8 cellular contexts compared by ENCODE assay signal in genomic region chr11:44565746-44566558, GRCh38. TPM values are rescaled to one million over a fixed set of nuclear protein-coding genes. Genes with fewer than 3 reads are reported as not detected.
DNase-seq lines count a peak whose midpoint lies in the region; ATAC-seq and TF ChIP-seq lines count a peak whose summit lies in the region.

No MANE protein-coding gene starts in this region.

- H3K36me3 Mint-ChIP-seq in WTC11: no peaks in the 10 kb centered on the region

- peaks cover 43% of the 10 kb centered on the region for H3K27me3 Mint-ChIP-seq in WTC11 (ENCODE audit: low read depth)

- no peaks in the 10 kb centered on the region for H3K9me3 ChIP-seq in iPS-18c (ENCODE audit: control insufficient read depth, insufficient read depth, low read length)

- TF ChIP-seq CTCF in WTC11 (IDR thresholded peaks at IDR 0.05): no peak

- H3K4me3 Mint-ChIP-seq in WTC11: peak overlapping the region; percentile 67

- peak; percentile 56 for DNase-seq in activated CD8-positive, alpha-beta memory T cell treated with anti-CD3 and anti-CD28 coated beads, Interleukin-2, amount 50 U/mL, for 48 hours
- DNase-seq in activated CD8-positive, alpha-beta memory T cell treated with anti-CD3 and anti-CD28 coated beads, Interleukin-2, amount 50 U/mL, for 4 hours: no peak
- DNase-seq in WTC11 (ENCODE audit: low spot score) (no peak), NCI-H526 treated with DMSO at 0.1 percent for 48 hours (lab: John Stamatoyannopoulos, UW) (no peak), NCI-H128 (lab: John Stamatoyannopoulos, UW; ENCODE audit: unreplicated experiment) (no peak)

- peak overlapping the region; percentile 14 for H3K27ac ChIP-seq in temporal lobe (ENCODE audit: low read depth, low read length)

- CTCF ChIA-PET in WTC11 (lab: Charles Lee): interaction anchor here (0.6 to 13.5 kb wide), 18 partner anchors 9 to 470 kb away, joined by 3 to 250 read pairs (median 4); partner anchors contain the start of gene EXT2

- no peaks in the 10 kb centered on the region for H3K9me3 Mint-ChIP-seq in WTC11

- H3K4me3 ChIP-seq in iPS-18c (ENCODE audit: insufficient read depth, low read depth, low read length): peak overlapping the region; percentile 73

- POLR2A ChIA-PET in WTC11 (lab: Charles Lee): interaction anchor here (1.0 kb wide), 2 partner anchors 12 to 1281 kb away, joined by 3 read pairs; no protein-coding TSS in a partner anchor

- peaks cover 47% of the 10 kb centered on the region for H3K4me1 Mint-ChIP-seq in WTC11

- no peak for ATAC-seq in WTC11
- ATAC-seq in HG03108 (IDR thresholded peaks at IDR 0.05; ENCODE audit: unreplicated experiment): no peak

- no peak overlapping the region for H3K27ac Mint-ChIP-seq in WTC11

TF ChIP-seq in WTC11, 78 proteins besides CTCF, POLR2A, EP300 and RAD21:
- TF ChIP-seq SMAD3 (CRISPR knock-in tag; IDR thresholded peaks at IDR 0.05; ENCODE audit: borderline replicate concordance) (no peak), ZBTB43 (CRISPR knock-in tag; IDR thresholded peaks at IDR 0.05) (no peak), MAX (CRISPR knock-in tag; IDR thresholded peaks at IDR 0.05) (peak; percentile 44; the same call in 1 of the 2 replicates), ZNF317 (CRISPR knock-in tag; IDR thresholded peaks at IDR 0.05; ENCODE audit: borderline replicate concordance, low read depth) (no peak), ZNF121 (CRISPR knock-in tag; IDR thresholded peaks at IDR 0.05) (0 out of 2 replicates have a peak, but pooled peaks have one; percentile 25)

RNA-seq across cellular contexts. Expression of gene CD82, which starts 0.5 kb away (rescaled TPM):
- total RNA-seq in WTC11 (2021) (15.5 to 19.8 TPM (median 19.3 TPM) in 3 replicates), temporal lobe (9.6 TPM)
